ENCODE assay signal across 1 cellular context in the genomic region with DNA sequence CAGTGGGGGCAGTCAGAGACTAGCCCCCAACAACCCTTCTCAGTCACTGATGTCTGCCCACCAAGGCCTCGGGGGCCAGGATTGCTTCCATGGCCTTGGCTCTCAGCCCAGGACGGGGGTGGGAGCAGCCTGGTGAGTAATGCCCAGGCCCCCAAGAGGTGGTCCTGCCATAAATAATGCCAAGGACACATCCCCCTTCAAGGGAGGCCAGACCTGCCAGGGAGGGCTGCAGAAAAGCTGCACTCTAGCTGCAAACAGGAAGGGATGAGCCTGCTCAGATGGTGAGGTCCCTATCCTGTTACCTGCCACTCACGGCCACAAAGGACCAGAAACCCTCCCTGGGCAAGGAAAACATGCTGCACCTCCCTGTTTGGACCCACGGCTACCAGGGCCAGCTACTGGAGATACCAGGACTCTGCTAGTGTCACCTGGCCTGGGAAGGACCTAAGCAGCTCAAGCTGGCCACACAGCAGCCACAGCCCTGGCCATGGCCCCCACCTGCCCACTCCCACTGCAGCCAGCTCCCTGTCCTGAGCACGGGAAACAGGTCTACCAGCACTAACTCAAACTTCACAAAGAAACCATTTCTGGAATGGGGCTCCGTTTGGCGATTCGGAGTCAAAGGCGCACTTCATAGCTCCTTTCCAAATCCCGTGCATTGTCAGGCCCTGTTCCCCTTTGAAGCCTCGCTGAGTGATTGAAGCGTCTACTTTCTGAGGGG.
TF ChIP-seq lines count a peak whose summit lies in the region.

No MANE protein-coding gene starts in this region.

TF ChIP-seq in K562, 482 proteins besides CTCF, POLR2A, EP300 and RAD21 (continued from another document):
- TF ChIP-seq, protein P1, sequence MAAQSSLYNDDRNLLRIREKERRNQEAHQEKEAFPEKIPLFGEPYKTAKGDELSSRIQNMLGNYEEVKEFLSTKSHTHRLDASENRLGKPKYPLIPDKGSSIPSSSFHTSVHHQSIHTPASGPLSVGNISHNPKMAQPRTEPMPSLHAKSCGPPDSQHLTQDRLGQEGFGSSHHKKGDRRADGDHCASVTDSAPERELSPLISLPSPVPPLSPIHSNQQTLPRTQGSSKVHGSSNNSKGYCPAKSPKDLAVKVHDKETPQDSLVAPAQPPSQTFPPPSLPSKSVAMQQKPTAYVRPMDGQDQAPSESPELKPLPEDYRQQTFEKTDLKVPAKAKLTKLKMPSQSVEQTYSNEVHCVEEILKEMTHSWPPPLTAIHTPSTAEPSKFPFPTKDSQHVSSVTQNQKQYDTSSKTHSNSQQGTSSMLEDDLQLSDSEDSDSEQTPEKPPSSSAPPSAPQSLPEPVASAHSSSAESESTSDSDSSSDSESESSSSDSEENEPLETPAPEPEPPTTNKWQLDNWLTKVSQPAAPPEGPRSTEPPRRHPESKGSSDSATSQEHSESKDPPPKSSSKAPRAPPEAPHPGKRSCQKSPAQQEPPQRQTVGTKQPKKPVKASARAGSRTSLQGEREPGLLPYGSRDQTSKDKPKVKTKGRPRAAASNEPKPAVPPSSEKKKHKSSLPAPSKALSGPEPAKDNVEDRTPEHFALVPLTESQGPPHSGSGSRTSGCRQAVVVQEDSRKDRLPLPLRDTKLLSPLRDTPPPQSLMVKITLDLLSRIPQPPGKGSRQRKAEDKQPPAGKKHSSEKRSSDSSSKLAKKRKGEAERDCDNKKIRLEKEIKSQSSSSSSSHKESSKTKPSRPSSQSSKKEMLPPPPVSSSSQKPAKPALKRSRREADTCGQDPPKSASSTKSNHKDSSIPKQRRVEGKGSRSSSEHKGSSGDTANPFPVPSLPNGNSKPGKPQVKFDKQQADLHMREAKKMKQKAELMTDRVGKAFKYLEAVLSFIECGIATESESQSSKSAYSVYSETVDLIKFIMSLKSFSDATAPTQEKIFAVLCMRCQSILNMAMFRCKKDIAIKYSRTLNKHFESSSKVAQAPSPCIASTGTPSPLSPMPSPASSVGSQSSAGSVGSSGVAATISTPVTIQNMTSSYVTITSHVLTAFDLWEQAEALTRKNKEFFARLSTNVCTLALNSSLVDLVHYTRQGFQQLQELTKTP (IDR thresholded peaks at IDR 0.05; ENCODE audit: low read depth in 1 of 2, partially characterized antibody in 2 of 2) = no peak
- TF ChIP-seq PRMT5 (CRISPR knock-in tag; IDR thresholded peaks at IDR 0.05) (no peak), TAF15 (IDR thresholded peaks at IDR 0.05; ENCODE audit: low read depth, low read length) (no peak), SAFB (IDR thresholded peaks at IDR 0.05; ENCODE audit: borderline replicate concordance, low read depth, low read length) (no peak), ZC3H11A (IDR thresholded peaks at IDR 0.05; ENCODE audit: low read depth, low read length) (no peak), NBN (IDR thresholded peaks at IDR 0.05; ENCODE audit: low read depth) (no peak), CHD2 (IDR thresholded peaks at IDR 0.05; ENCODE audit: low read depth, low read length) (0 out of 2 replicates have a peak, but pooled peaks have one; percentile 0), BHLHE40 (IDR thresholded peaks at IDR 0.05; ENCODE audit: low read length) (peak; percentile 12; the same call in 1 of the 2 replicates), E2F3 (CRISPR knock-in tag; IDR thresholded peaks at IDR 0.05) (peak; percentile 24; the same call in 1 of the 2 replicates), YY1 (IDR thresholded peaks at IDR 0.05; ENCODE audit: borderline replicate concordance in 1 of 3, control insufficient read depth in 1 of 3, extremely low read depth in 1 of 3, insufficient read depth in 3 of 3, insufficient read length in 1 of 3, insufficient replicate concordance in 2 of 3, low read depth in 1 of 3, low read length in 2 of 3) (peak in 1 of 3 experiments; percentile 7), OTX1 (CRISPR knock-in tag; IDR thresholded peaks at IDR 0.05) (no peak), C11orf30 (IDR thresholded peaks at IDR 0.05; ENCODE audit: low read depth) (no peak), ZNF140 (CRISPR knock-in tag; IDR thresholded peaks at IDR 0.05) (no peak), TAF9B (IDR thresholded peaks at IDR 0.05; ENCODE audit: partially characterized antibody) (no peak)
- TF ChIP-seq, protein P2, sequence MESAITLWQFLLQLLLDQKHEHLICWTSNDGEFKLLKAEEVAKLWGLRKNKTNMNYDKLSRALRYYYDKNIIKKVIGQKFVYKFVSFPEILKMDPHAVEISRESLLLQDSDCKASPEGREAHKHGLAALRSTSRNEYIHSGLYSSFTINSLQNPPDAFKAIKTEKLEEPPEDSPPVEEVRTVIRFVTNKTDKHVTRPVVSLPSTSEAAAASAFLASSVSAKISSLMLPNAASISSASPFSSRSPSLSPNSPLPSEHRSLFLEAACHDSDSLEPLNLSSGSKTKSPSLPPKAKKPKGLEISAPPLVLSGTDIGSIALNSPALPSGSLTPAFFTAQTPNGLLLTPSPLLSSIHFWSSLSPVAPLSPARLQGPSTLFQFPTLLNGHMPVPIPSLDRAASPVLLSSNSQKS (CRISPR knock-in tag; IDR thresholded peaks at IDR 0.05) = no peak
- TF ChIP-seq, protein P3, sequence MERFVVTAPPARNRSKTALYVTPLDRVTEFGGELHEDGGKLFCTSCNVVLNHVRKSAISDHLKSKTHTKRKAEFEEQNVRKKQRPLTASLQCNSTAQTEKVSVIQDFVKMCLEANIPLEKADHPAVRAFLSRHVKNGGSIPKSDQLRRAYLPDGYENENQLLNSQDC (CRISPR knock-in tag; IDR thresholded peaks at IDR 0.05) = no peak
- TF ChIP-seq, protein P4, sequence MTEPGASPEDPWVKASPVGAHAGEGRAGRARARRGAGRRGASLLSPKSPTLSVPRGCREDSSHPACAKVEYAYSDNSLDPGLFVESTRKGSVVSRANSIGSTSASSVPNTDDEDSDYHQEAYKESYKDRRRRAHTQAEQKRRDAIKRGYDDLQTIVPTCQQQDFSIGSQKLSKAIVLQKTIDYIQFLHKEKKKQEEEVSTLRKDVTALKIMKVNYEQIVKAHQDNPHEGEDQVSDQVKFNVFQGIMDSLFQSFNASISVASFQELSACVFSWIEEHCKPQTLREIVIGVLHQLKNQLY (CRISPR knock-in tag; conservative IDR thresholded peaks at IDR 0.05) = 0 out of 4 replicates have a peak, but pooled peaks of 1 of the 2 experiments have one; percentile 33
- TF ChIP-seq, protein P5, sequence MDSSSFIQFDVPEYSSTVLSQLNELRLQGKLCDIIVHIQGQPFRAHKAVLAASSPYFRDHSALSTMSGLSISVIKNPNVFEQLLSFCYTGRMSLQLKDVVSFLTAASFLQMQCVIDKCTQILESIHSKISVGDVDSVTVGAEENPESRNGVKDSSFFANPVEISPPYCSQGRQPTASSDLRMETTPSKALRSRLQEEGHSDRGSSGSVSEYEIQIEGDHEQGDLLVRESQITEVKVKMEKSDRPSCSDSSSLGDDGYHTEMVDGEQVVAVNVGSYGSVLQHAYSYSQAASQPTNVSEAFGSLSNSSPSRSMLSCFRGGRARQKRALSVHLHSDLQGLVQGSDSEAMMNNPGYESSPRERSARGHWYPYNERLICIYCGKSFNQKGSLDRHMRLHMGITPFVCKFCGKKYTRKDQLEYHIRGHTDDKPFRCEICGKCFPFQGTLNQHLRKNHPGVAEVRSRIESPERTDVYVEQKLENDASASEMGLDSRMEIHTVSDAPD (CRISPR knock-in tag; IDR thresholded peaks at IDR 0.05) = no peak
